In genomic region chr1:35032384-35032739, GRCh38 we compare ENCODE assay signal across 1 cellular context.
TF ChIP-seq lines count a peak whose summit lies in the region.

No MANE protein-coding gene starts in this region.

TF ChIP-seq in IMR-90, 13 proteins besides CTCF, POLR2A, EP300 and RAD21:
- TF ChIP-seq CHD1 (IDR thresholded peaks at IDR 0.05; ENCODE audit: low read depth, low read length) (no peak), RCOR1 (IDR thresholded peaks at IDR 0.05; ENCODE audit: insufficient replicate concordance, low read length) (no peak), ELK1 (IDR thresholded peaks at IDR 0.05; ENCODE audit: borderline replicate concordance, low read depth, low read length) (no peak), MAZ (IDR thresholded peaks at IDR 0.05; ENCODE audit: borderline replicate concordance, low read depth, low read length) (no peak), BHLHE40 (IDR thresholded peaks at IDR 0.05; ENCODE audit: low read depth, low read length) (no peak), NFE2L2 (IDR thresholded peaks at IDR 0.05; ENCODE audit: low read depth, low read length) (no peak), MXI1 (IDR thresholded peaks at IDR 0.05; ENCODE audit: borderline replicate concordance, low read depth, low read length) (no peak), USF2 (IDR thresholded peaks at IDR 0.05; ENCODE audit: low read depth, low read length) (no peak), FOS (IDR thresholded peaks at IDR 0.05; ENCODE audit: low read depth, low read length) (no peak), RFX5 (IDR thresholded peaks at IDR 0.05; ENCODE audit: low read depth, low read length) (no peak)
